ENCODE assay signal across 8 cellular contexts in the genomic region with DNA sequence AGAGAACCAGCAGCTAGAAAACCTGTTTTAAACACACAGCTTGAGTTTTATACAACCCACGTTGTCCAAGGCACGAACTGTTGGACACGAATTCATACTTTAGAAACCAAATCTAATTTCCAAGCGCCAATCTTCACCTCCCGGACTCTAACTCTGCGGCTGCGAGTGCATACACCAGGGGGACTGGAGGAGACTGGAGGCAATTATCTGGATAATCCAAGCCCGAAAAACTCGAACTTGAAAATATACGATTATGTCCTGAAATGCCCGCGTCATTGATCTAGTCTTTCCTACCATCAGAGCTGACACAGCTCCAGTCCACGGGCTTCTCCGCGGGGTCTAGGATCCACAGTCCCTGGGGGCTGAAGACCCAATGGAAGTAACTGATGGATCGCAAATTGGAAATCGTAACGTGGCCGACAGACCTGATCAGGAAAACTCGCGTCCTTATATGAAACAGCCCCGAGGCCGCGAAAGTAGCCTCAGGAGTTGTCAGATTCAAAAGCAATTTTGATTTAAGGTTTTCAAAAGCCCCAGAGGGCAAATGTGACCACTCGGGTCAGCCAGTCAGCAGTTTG. TPM values are rescaled to one million over a fixed set of nuclear protein-coding genes. Genes with fewer than 3 reads are reported as not detected.
DNase-seq lines count a peak whose midpoint lies in the region; ATAC-seq, FAIRE-seq and TF ChIP-seq lines count a peak whose summit lies in the region.

No MANE protein-coding gene starts in this region.

- peaks cover 17% of the 10 kb centered on the region for H3K79me1 ChIP-seq in trophoblast cell (ENCODE audit: low read length)

- H3K4me2 ChIP-seq in trophoblast cell (ENCODE audit: low read length) = peak overlapping the region; percentile 88

- H3K23ac ChIP-seq in trophoblast cell (ENCODE audit: low read length) = no peak overlapping the region

- POLR2A ChIA-PET in CD4-positive, alpha-beta T cell (lab: Charles Lee) = interaction anchor here (0.7 to 3.6 kb wide), 5 partner anchors 32 to 438 kb away, joined by 3 to 33 read pairs (median 12); a partner anchor contains a TSS

- ATAC-seq in CD4-positive, alpha-beta T cell (ENCODE audit: poor library complexity) = no peak
- no peak for ATAC-seq in GM18868 (IDR thresholded peaks at IDR 0.05; ENCODE audit: unreplicated experiment)

- intact Hi-C loops in CD4-positive, alpha-beta T cell (cut with DNase I, micrococcal nuclease) = loop anchor here in 1 of 2 experiments (2.0 kb wide), 1 partner anchor 20 kb away; no protein-coding TSS in a partner anchor
- intact Hi-C loops in activated CD4-positive, alpha-beta T cell treated with anti-CD3 and anti-CD28 coated beads, Interleukin-2, amount 10 ng/mL, durations not matched to agents 24 days and 14 days (cut with micrococcal nuclease) = loop anchor here (2.0 to 5.0 kb wide), 2 partner anchors 32 to 236 kb away; no protein-coding TSS in a partner anchor

- no peak overlapping the region for H4K12ac ChIP-seq in trophoblast cell (ENCODE audit: low read depth, low read length)

- peaks cover 38% of the 10 kb centered on the region for H3K4me1 Mint-ChIP-seq in CD4-positive, alpha-beta T cell (ENCODE audit: low read depth)
- peaks cover 33% of the 10 kb centered on the region for H3K4me1 Mint-ChIP-seq in activated CD4-positive, alpha-beta T cell treated with anti-CD3 and anti-CD28 coated beads, Interleukin-2, amount 10 ng/mL, durations not matched to agents 24 days and 14 days

- CTCF ChIA-PET in CD4-positive, alpha-beta T cell (lab: Charles Lee) = no interaction called here

- peaks cover 59% of the 10 kb centered on the region for H3K27me3 ChIP-seq in CD4-positive, alpha-beta T cell (ENCODE audit: control insufficient read depth, insufficient read depth, low read length)
- no peaks in the 10 kb centered on the region for H3K27me3 ChIP-seq in trophoblast cell (ENCODE audit: insufficient read depth, low read length)

- H3K9ac ChIP-seq in trophoblast cell (ENCODE audit: low read length) = peak overlapping the region; percentile 81

- H3K79me2 ChIP-seq in trophoblast cell (ENCODE audit: control insufficient read depth, insufficient read depth, low read length, poor library complexity) = peaks cover 10% of the 10 kb centered on the region

- H4K91ac ChIP-seq in trophoblast cell (ENCODE audit: low read depth, low read length) = peak overlapping the region; percentile 92

- H2AK5ac ChIP-seq in trophoblast cell (ENCODE audit: low read length) = no peak overlapping the region

- peak overlapping the region; percentile 74 for H2AFZ ChIP-seq in trophoblast cell (ENCODE audit: insufficient read depth, low read length, poor library complexity)

- H3K4me1 ChIP-seq in trophoblast cell (ENCODE audit: control insufficient read depth in 1 of 2, insufficient read depth in 2 of 2, low read length in 2 of 2) = peaks cover 0 to 3% of the 10 kb centered on the region in 2 experiments

- peak overlapping the region; percentile 41 for H3K14ac ChIP-seq in trophoblast cell (ENCODE audit: low read length)

- peak overlapping the region; percentile 43 for H3K27ac Mint-ChIP-seq in CD4-positive, alpha-beta T cell
- peak overlapping the region; percentile 35 for H3K27ac Mint-ChIP-seq in activated CD4-positive, alpha-beta T cell treated with anti-CD3 and anti-CD28 coated beads, Interleukin-2, amount 10 ng/mL, durations not matched to agents 24 days and 14 days

- H2BK12ac ChIP-seq in trophoblast cell (ENCODE audit: low read length) = no peak overlapping the region

- peak overlapping the region; percentile 25 for H3K4ac ChIP-seq in trophoblast cell (ENCODE audit: low read depth, low read length)

- H2BK120ac ChIP-seq in trophoblast cell (ENCODE audit: insufficient read depth, low read length, poor library complexity) = peak overlapping the region; percentile 75

- no peaks in the 10 kb centered on the region for H3K9me3 Mint-ChIP-seq in CD4-positive, alpha-beta T cell
- H3K9me3 Mint-ChIP-seq in activated CD4-positive, alpha-beta T cell treated with anti-CD3 and anti-CD28 coated beads, Interleukin-2, amount 10 ng/mL, durations not matched to agents 24 days and 14 days = no peaks in the 10 kb centered on the region

- H3K4me3 Mint-ChIP-seq in CD4-positive, alpha-beta T cell = peak overlapping the region; percentile 93
- peak overlapping the region; percentile 83 for H3K4me3 Mint-ChIP-seq in activated CD4-positive, alpha-beta T cell treated with anti-CD3 and anti-CD28 coated beads, Interleukin-2, amount 10 ng/mL, durations not matched to agents 24 days and 14 days

- H3K9me3 ChIP-seq in CD4-positive, alpha-beta T cell (ENCODE audit: control insufficient read depth, low read length) = no peaks in the 10 kb centered on the region
- H3K9me3 ChIP-seq in trophoblast cell (ENCODE audit: insufficient read depth, low read depth, low read length) = no peaks in the 10 kb centered on the region

- H4K8ac ChIP-seq in trophoblast cell (ENCODE audit: low read depth, low read length) = peak overlapping the region; percentile 43

- WGBS in trophoblast cell (ENCODE audit: extremely low coverage, insufficient coverage, insufficient read length) = no CpG with 5 or more reads among the region's 25 CpGs

- peaks cover 82% of the 10 kb centered on the region for H3K27me3 Mint-ChIP-seq in CD4-positive, alpha-beta T cell
- peaks cover 78% of the 10 kb centered on the region for H3K27me3 Mint-ChIP-seq in activated CD4-positive, alpha-beta T cell treated with anti-CD3 and anti-CD28 coated beads, Interleukin-2, amount 10 ng/mL, durations not matched to agents 24 days and 14 days

- DNase-seq in CD4-positive, alpha-beta T cell = no peak
- DNase-seq in HTR-8/SVneo (ENCODE audit: insufficient read length, low spot score) = peak; percentile 10
- peak; percentile 71 for DNase-seq in activated CD4-positive, alpha-beta T cell treated with anti-CD3 and anti-CD28 coated beads, Interleukin-2, amount 10 ng/mL, durations not matched to agents 24 days and 14 days
- peak; percentile 4 for DNase-seq in fibroblast of gingiva (ENCODE audit: low read depth)
- peak in 1 of 2 donors; percentile 35 for DNase-seq in trophoblast cell
- DNase-seq in retina = no peak
- DNase-seq in activated gamma-delta T cell (lab: John Stamatoyannopoulos, UW) = no peak

- no peak for FAIRE-seq in HTR-8/SVneo (lab: Jason Lieb, UNC)

- peak overlapping the region; percentile 62 for H3K18ac ChIP-seq in trophoblast cell (ENCODE audit: low read length)

- H2BK5ac ChIP-seq in trophoblast cell (ENCODE audit: low read depth, low read length, poor library complexity) = peak overlapping the region; percentile 26

- H3K27ac ChIP-seq in CD4-positive, alpha-beta T cell (ENCODE audit: low read depth, low read length) = no peak overlapping the region
- peak overlapping the region; percentile 53 for H3K27ac ChIP-seq in trophoblast cell (ENCODE audit: low read depth, low read length)

- peak overlapping the region; percentile 85 for H3K4me3 ChIP-seq in trophoblast cell (ENCODE audit: low read depth, low read length)

- no peaks in the 10 kb centered on the region for H3K36me3 ChIP-seq in trophoblast cell (ENCODE audit: control insufficient read depth in 1 of 2, insufficient read depth in 2 of 2, low read length in 2 of 2)

- TF ChIP-seq CTCF in CD4-positive, alpha-beta T cell (IDR thresholded peaks at IDR 0.05) = no peak

- H3K36me3 Mint-ChIP-seq in CD4-positive, alpha-beta T cell (ENCODE audit: low read depth) = peaks cover 4% of the 10 kb centered on the region
- H3K36me3 Mint-ChIP-seq in activated CD4-positive, alpha-beta T cell treated with anti-CD3 and anti-CD28 coated beads, Interleukin-2, amount 10 ng/mL, durations not matched to agents 24 days and 14 days (ENCODE audit: low read depth) = peaks cover 6% of the 10 kb centered on the region

RNA-seq across cellular contexts. Expression of a gene that starts 0.8 kb away (rescaled TPM):
- total RNA-seq in CD4-positive, alpha-beta T cell = under 1 TPM; 0.08 to 0.30 TPM
- not detected in 2 replicates for total RNA-seq in activated CD4-positive, alpha-beta T cell treated with anti-CD3 and anti-CD28 coated beads, Interleukin-2, amount 10 ng/mL, durations not matched to agents 24 days and 14 days
- polyA plus RNA-seq in trophoblast cell (2013) = 11.4 and 13.4 TPM in 2 replicates

RNA-seq across cellular contexts. Expression of a gene that starts 42.1 kb away (rescaled TPM):
- total RNA-seq in CD4-positive, alpha-beta T cell = 10 to 100 TPM; 34.6 to 35.7 TPM
- total RNA-seq in activated CD4-positive, alpha-beta T cell treated with anti-CD3 and anti-CD28 coated beads, Interleukin-2, amount 10 ng/mL, durations not matched to agents 24 days and 14 days = 52.5 and 53.7 TPM in 2 replicates
- polyA plus RNA-seq in trophoblast cell (2013) = 16.3 and 17.4 TPM in 2 replicates

Comparison
In these comparisons a context has a peak if more than half of its experiments do, and no peak if none do; other contexts are left out.
1. DNase-seq: peak in HTR-8/SVneo (single experiment), activated CD4-positive, alpha-beta T cell treated with anti-CD3 and anti-CD28 coated beads, Interleukin-2, amount 10 ng/mL, durations not matched to agents 24 days and 14 days (single experiment) and fibroblast of gingiva (single experiment); none in CD4-positive, alpha-beta T cell (0 of 10), retina (single experiment) and activated gamma-delta T cell (single experiment).